In genomic region chrX:136608295-136608933, GRCh38 we compare ENCODE assay signal across 8 cellular contexts.
DNase-seq lines count a peak whose midpoint lies in the region; ATAC-seq lines count a peak whose summit lies in the region.

No MANE protein-coding gene starts in this region.

- H3K9me3 Mint-ChIP-seq in activated naive CD4-positive, alpha-beta T cell treated with anti-CD3 and anti-CD28 coated beads, Interleukin-2, amount 50 U/mL, for 24 hours: no peaks in the 10 kb centered on the region
- no peaks in the 10 kb centered on the region for H3K9me3 Mint-ChIP-seq in stimulated activated naive B cell treated with anti-CD40 and anti-IgM and Interleukin-4, amounts not matched to agents 10 μg/mL and 1 μg/mL and 100 μg/mL, for 72 hours

- no peaks in the 10 kb centered on the region for H3K4me1 ChIP-seq in iPS DF 6.9 (ENCODE audit: control insufficient read depth, insufficient read depth, low read length)

- no peaks in the 10 kb centered on the region for H3K36me3 Mint-ChIP-seq in activated naive CD4-positive, alpha-beta T cell treated with anti-CD3 and anti-CD28 coated beads, Interleukin-2, amount 50 U/mL, for 24 hours
- no peaks in the 10 kb centered on the region for H3K36me3 Mint-ChIP-seq in stimulated activated naive B cell treated with anti-CD40 and anti-IgM and Interleukin-4, amounts not matched to agents 10 μg/mL and 1 μg/mL and 100 μg/mL, for 72 hours

- DNase-seq in 8988T: peak; percentile 6
- DNase-seq in OCI-M1 (lab: John Stamatoyannopoulos, UW): peak; percentile 50
- peak; percentile 4 for DNase-seq in iPS DF 6.9 (ENCODE audit: low read depth, low spot score)
- peak; percentile 11 for DNase-seq in stimulated activated naive B cell treated with anti-CD40 and anti-IgM and Interleukin-4, amounts not matched to agents 10 μg/mL and 1 μg/mL and 100 μg/mL, for 72 hours

- peaks cover 35% of the 10 kb centered on the region for H3K4me1 Mint-ChIP-seq in activated naive CD4-positive, alpha-beta T cell treated with anti-CD3 and anti-CD28 coated beads, Interleukin-2, amount 50 U/mL, for 24 hours
- peaks cover 0 to 2% of the 10 kb centered on the region in 2 donors for H3K4me1 Mint-ChIP-seq in stimulated activated naive B cell treated with anti-CD40 and anti-IgM and Interleukin-4, amounts not matched to agents 10 μg/mL and 1 μg/mL and 100 μg/mL, for 72 hours

- H3K36me3 ChIP-seq in iPS DF 6.9 (ENCODE audit: control insufficient read depth, insufficient read depth, low read length): no peaks in the 10 kb centered on the region

- no peaks in the 10 kb centered on the region for H3K27me3 ChIP-seq in iPS DF 6.9 (ENCODE audit: control insufficient read depth, insufficient read depth, low read length)

- peak overlapping the region; percentile 81 for H3K27ac Mint-ChIP-seq in activated naive CD4-positive, alpha-beta T cell treated with anti-CD3 and anti-CD28 coated beads, Interleukin-2, amount 50 U/mL, for 24 hours
- H3K27ac Mint-ChIP-seq in stimulated activated naive B cell treated with anti-CD40 and anti-IgM and Interleukin-4, amounts not matched to agents 10 μg/mL and 1 μg/mL and 100 μg/mL, for 72 hours: no peak overlapping the region

- peak; percentile 40 for ATAC-seq in GM18498 (IDR thresholded peaks at IDR 0.05; ENCODE audit: unreplicated experiment)
- peak; percentile 68 to 73 for ATAC-seq in stimulated activated naive B cell treated with anti-CD40 and anti-IgM and Interleukin-4, amounts not matched to agents 10 μg/mL and 1 μg/mL and 100 μg/mL, for 72 hours (replicated peaks)
- ATAC-seq in HG03139 (IDR thresholded peaks at IDR 0.05; ENCODE audit: unreplicated experiment): no peak
- no peak for ATAC-seq in GM21825 (IDR thresholded peaks at IDR 0.05; ENCODE audit: unreplicated experiment)

- H3K4me3 Mint-ChIP-seq in activated naive CD4-positive, alpha-beta T cell treated with anti-CD3 and anti-CD28 coated beads, Interleukin-2, amount 50 U/mL, for 24 hours: peak overlapping the region; percentile 70
- H3K4me3 Mint-ChIP-seq in stimulated activated naive B cell treated with anti-CD40 and anti-IgM and Interleukin-4, amounts not matched to agents 10 μg/mL and 1 μg/mL and 100 μg/mL, for 72 hours: no peak overlapping the region

- H3K4me3 ChIP-seq in iPS DF 6.9 (ENCODE audit: low read length): no peak overlapping the region

- no CpG with 5 or more reads among the region's 10 CpGs for WGBS in iPS DF 6.9 (ENCODE audit: insufficient coverage, insufficient read length)

- no peaks in the 10 kb centered on the region for H3K9me3 ChIP-seq in iPS DF 6.9 (ENCODE audit: control insufficient read depth, insufficient read depth, low read length)

- no peak overlapping the region for H3K27ac ChIP-seq in iPS DF 6.9 (ENCODE audit: low read length)

- no peaks in the 10 kb centered on the region for H3K27me3 Mint-ChIP-seq in activated naive CD4-positive, alpha-beta T cell treated with anti-CD3 and anti-CD28 coated beads, Interleukin-2, amount 50 U/mL, for 24 hours
- H3K27me3 Mint-ChIP-seq in stimulated activated naive B cell treated with anti-CD40 and anti-IgM and Interleukin-4, amounts not matched to agents 10 μg/mL and 1 μg/mL and 100 μg/mL, for 72 hours: peaks cover 0 to 11% of the 10 kb centered on the region in 2 donors

Comparison
In these comparisons a context has a peak if more than half of its experiments do, and no peak if none do; other contexts are left out.
1. ATAC-seq: peak in GM18498 (single experiment) and stimulated activated naive B cell treated with anti-CD40 and anti-IgM and Interleukin-4, amounts not matched to agents 10 μg/mL and 1 μg/mL and 100 μg/mL, for 72 hours (2 of 2); none in HG03139 (single experiment) and GM21825 (single experiment).
2. Peak in every context shown above with its lines, with median percentiles within 50 percentile points of each other: DNase-seq.